12 cellular contexts compared by ENCODE assay signal in genomic region chr12:130754234-130755001, GRCh38. TPM values are rescaled to one million over a fixed set of nuclear protein-coding genes. Genes with fewer than 3 reads are reported as not detected.
DNase-seq lines count a peak whose midpoint lies in the region; ATAC-seq and TF ChIP-seq lines count a peak whose summit lies in the region.
"Had no signal": no experiment of that assay in that cellular context is flagged by ENCODE, and none has a peak within 500 bp of the region (broad histone marks: within the 10 kb centered on the region; RNA-seq: fewer than 3 reads in every experiment).

No MANE protein-coding gene starts in this region.

- H3K4me1 Mint-ChIP-seq in CD8-positive, alpha-beta T cell (ENCODE audit: low read depth): peaks cover 9% of the 10 kb centered on the region
- no peaks in the 10 kb centered on the region for H3K4me1 Mint-ChIP-seq in activated T-helper 1 cell treated with anti-CD3 and anti-CD28 coated beads, Interleukin-12 subunit alpha, Interleukin-12 subunit beta, Interleukin-2, Interleukin-4 antibody, amounts not matched to agents 30 ng/mL and 10 ng/mL and 1 ng/mL, durations not matched to agents 14 hours and 24 hours and 36 hours (ENCODE audit: low read depth)
- peaks cover 5 to 12% (median 8%) of the 10 kb centered on the region in 4 donors for H3K4me1 Mint-ChIP-seq in naive thymus-derived CD8-positive, alpha-beta T cell

- H3K36me3 Mint-ChIP-seq in CD8-positive, alpha-beta T cell: peaks cover 7% of the 10 kb centered on the region
- no peaks in the 10 kb centered on the region for H3K36me3 Mint-ChIP-seq in activated T-helper 1 cell treated with anti-CD3 and anti-CD28 coated beads, Interleukin-12 subunit alpha, Interleukin-12 subunit beta, Interleukin-2, Interleukin-4 antibody, amounts not matched to agents 30 ng/mL and 10 ng/mL and 1 ng/mL, durations not matched to agents 14 hours and 24 hours and 36 hours (ENCODE audit: low read depth)
- H3K36me3 Mint-ChIP-seq in naive thymus-derived CD8-positive, alpha-beta T cell: peaks cover 0 to 11% (median 7%) of the 10 kb centered on the region in 3 donors

- CTCF ChIA-PET in CD8-positive, alpha-beta T cell (lab: Charles Lee): interaction anchor here (1.2 to 1.6 kb wide), 2 partner anchors 9 to 378 kb away, joined by 4 to 5 read pairs; no protein-coding TSS in a partner anchor

- no peaks in the 10 kb centered on the region for H3K27me3 Mint-ChIP-seq in CD8-positive, alpha-beta T cell (ENCODE audit: low read depth)
- peaks cover 2% of the 10 kb centered on the region for H3K27me3 Mint-ChIP-seq in activated T-helper 1 cell treated with anti-CD3 and anti-CD28 coated beads, Interleukin-12 subunit alpha, Interleukin-12 subunit beta, Interleukin-2, Interleukin-4 antibody, amounts not matched to agents 30 ng/mL and 10 ng/mL and 1 ng/mL, durations not matched to agents 14 hours and 24 hours and 36 hours (ENCODE audit: insufficient read depth)
- peaks cover 0 to 3% (median 0%) of the 10 kb centered on the region in 5 donors for H3K27me3 Mint-ChIP-seq in naive thymus-derived CD8-positive, alpha-beta T cell

- WGBS in esophagus muscularis mucosa: 82% methylated on average over 3 of the region's 3 CpGs

- intact Hi-C loops in CD8-positive, alpha-beta T cell (cut with DNase I, micrococcal nuclease): no loop called here
- intact Hi-C loops in activated T-helper 1 cell treated with anti-CD3 and anti-CD28 coated beads, Interleukin-12 subunit alpha, Interleukin-12 subunit beta, Interleukin-2, Interleukin-4 antibody, amounts not matched to agents 30 ng/mL and 10 ng/mL and 1 ng/mL, durations not matched to agents 14 hours and 24 hours and 36 hours (cut with micrococcal nuclease): no loop called here
- intact Hi-C loops in esophagus muscularis mucosa (cut with DNase I): no loop called here

- H3K27me3 ChIP-seq in CD8-positive, alpha-beta T cell (ENCODE audit: insufficient read depth, low read length): no peaks in the 10 kb centered on the region
- peaks cover 0 to 43% (median 0%) of the 10 kb centered on the region in 4 donors for H3K27me3 ChIP-seq in esophagus muscularis mucosa
- H3K27me3 ChIP-seq: SJCRH30 had no signal

- H3K9me3 ChIP-seq in CD8-positive, alpha-beta T cell (ENCODE audit: low read length): peaks cover 5% of the 10 kb centered on the region
- H3K9me3 ChIP-seq in esophagus muscularis mucosa: no peaks in the 10 kb centered on the region
- H3K9me3 ChIP-seq: SJCRH30 had no signal

- peak in 1 of 7 experiments; percentile 54 for DNase-seq in CD8-positive, alpha-beta T cell
- DNase-seq in HT-29 (ENCODE audit: low spot score): peak; percentile 22
- DNase-seq in activated T-helper 1 cell treated with anti-CD3 and anti-CD28 coated beads, Interleukin-12 subunit alpha, Interleukin-12 subunit beta, Interleukin-2, Interleukin-4 antibody, amounts not matched to agents 30 ng/mL and 10 ng/mL and 1 ng/mL, durations not matched to agents 14 hours and 24 hours and 36 hours (ENCODE audit: low spot score): no peak
- peak in 3 of 10 donors; percentile 2 to 23 (median 22) for DNase-seq in naive thymus-derived CD8-positive, alpha-beta T cell
- no peak for DNase-seq in T1000 (lab: John Stamatoyannopoulos, UW)
- no peak for DNase-seq in esophagus muscularis mucosa (ENCODE audit: extremely low spot score)
- DNase-seq in DMS114 treated with DMSO at 0.1 percent for 48 hours (lab: John Stamatoyannopoulos, UW; ENCODE audit: unreplicated experiment): no peak
- DNase-seq: HCEC 1CT, SJCRH30 had no signal

- H3K36me3 ChIP-seq in CD8-positive, alpha-beta T cell (ENCODE audit: insufficient read depth, low read length): no peaks in the 10 kb centered on the region
- H3K36me3 ChIP-seq in esophagus muscularis mucosa: no peaks in the 10 kb centered on the region
- H3K36me3 ChIP-seq: SJCRH30 had no signal

- POLR2A ChIA-PET in CD8-positive, alpha-beta T cell (lab: Charles Lee): no interaction called here
- POLR2A ChIA-PET in naive thymus-derived CD8-positive, alpha-beta T cell (lab: Charles Lee): interaction anchor here (0.9 kb wide), 1 partner anchor 84 kb away, joined by 3 read pairs; no protein-coding TSS in a partner anchor

- peak overlapping the region; percentile 30 for H3K27ac ChIP-seq in CD8-positive, alpha-beta T cell (ENCODE audit: low read depth, low read length)
- no peak overlapping the region for H3K27ac ChIP-seq in esophagus muscularis mucosa (replicated peaks in 1 of 4)
- H3K27ac ChIP-seq: SJCRH30 had no signal

- H3K27ac Mint-ChIP-seq in CD8-positive, alpha-beta T cell: peak overlapping the region; percentile 84
- H3K27ac Mint-ChIP-seq in activated T-helper 1 cell treated with anti-CD3 and anti-CD28 coated beads, Interleukin-12 subunit alpha, Interleukin-12 subunit beta, Interleukin-2, Interleukin-4 antibody, amounts not matched to agents 30 ng/mL and 10 ng/mL and 1 ng/mL, durations not matched to agents 14 hours and 24 hours and 36 hours: peak overlapping the region; percentile 42
- H3K27ac Mint-ChIP-seq in naive thymus-derived CD8-positive, alpha-beta T cell: peak overlapping the region; percentile 88 to 96 (median 93)

- ATAC-seq in CD8-positive, alpha-beta T cell: no peak
- no peak for ATAC-seq in naive thymus-derived CD8-positive, alpha-beta T cell

- H3K4me3 Mint-ChIP-seq in CD8-positive, alpha-beta T cell: peak overlapping the region; percentile 58
- no peak overlapping the region for H3K4me3 Mint-ChIP-seq in activated T-helper 1 cell treated with anti-CD3 and anti-CD28 coated beads, Interleukin-12 subunit alpha, Interleukin-12 subunit beta, Interleukin-2, Interleukin-4 antibody, amounts not matched to agents 30 ng/mL and 10 ng/mL and 1 ng/mL, durations not matched to agents 14 hours and 24 hours and 36 hours
- peak overlapping the region; percentile 16 to 82 (median 66) for H3K4me3 Mint-ChIP-seq in naive thymus-derived CD8-positive, alpha-beta T cell

- no peak for TF ChIP-seq CTCF in CD8-positive, alpha-beta T cell (IDR thresholded peaks at IDR 0.05)
- TF ChIP-seq CTCF in esophagus muscularis mucosa (IDR thresholded peaks at IDR 0.05): no peak

- TF ChIP-seq EP300 in esophagus muscularis mucosa (IDR thresholded peaks at IDR 0.05): no peak

- peaks cover 10% of the 10 kb centered on the region for H3K9me3 Mint-ChIP-seq in CD8-positive, alpha-beta T cell
- peaks cover 8% of the 10 kb centered on the region for H3K9me3 Mint-ChIP-seq in activated T-helper 1 cell treated with anti-CD3 and anti-CD28 coated beads, Interleukin-12 subunit alpha, Interleukin-12 subunit beta, Interleukin-2, Interleukin-4 antibody, amounts not matched to agents 30 ng/mL and 10 ng/mL and 1 ng/mL, durations not matched to agents 14 hours and 24 hours and 36 hours
- peaks cover 5 to 24% (median 14%) of the 10 kb centered on the region in 9 donors for H3K9me3 Mint-ChIP-seq in naive thymus-derived CD8-positive, alpha-beta T cell

- no peak for TF ChIP-seq POLR2A in esophagus muscularis mucosa (IDR thresholded peaks at IDR 0.05; ENCODE audit: low read depth)

- H3K4me3 ChIP-seq in CD8-positive, alpha-beta T cell (ENCODE audit: low read depth, low read length): peak overlapping the region; percentile 28
- H3K4me3 ChIP-seq in esophagus muscularis mucosa: no peak overlapping the region
- H3K4me3 ChIP-seq: SJCRH30 had no signal

- H3K4me1 ChIP-seq in CD8-positive, alpha-beta T cell (ENCODE audit: insufficient read depth, low read length): peaks cover 11% of the 10 kb centered on the region
- no peaks in the 10 kb centered on the region for H3K4me1 ChIP-seq in esophagus muscularis mucosa
- H3K4me1 ChIP-seq: SJCRH30 had no signal

RNA-seq across cellular contexts. Expression of gene RIMBP2, which starts 38.3 kb away (rescaled TPM):
- not detected for total RNA-seq in CD8-positive, alpha-beta T cell
- 0.34 and 0.97 TPM in 2 replicates for total RNA-seq in HT-29 (2014; rRNA removed; shearing (Covaris generic))
- 0.29 TPM in 1 of 2 replicates, not detected in the other for total RNA-seq in activated T-helper 1 cell treated with anti-CD3 and anti-CD28 coated beads, Interleukin-12 subunit alpha, Interleukin-12 subunit beta, Interleukin-2, Interleukin-4 antibody, amounts not matched to agents 30 ng/mL and 10 ng/mL and 1 ng/mL, durations not matched to agents 14 hours and 24 hours and 36 hours
- total RNA-seq in naive thymus-derived CD8-positive, alpha-beta T cell: not detected
- polyA plus RNA-seq in naive thymus-derived CD8-positive, alpha-beta T cell: not detected
- total RNA-seq in esophagus muscularis mucosa: 1 to 10 TPM in 3 of 4 donors, under 1 TPM in 1; 0.83 to 1.8 (median 1.4) TPM
- total RNA-seq: dermis microvascular lymphatic vessel endothelial cell, LHCN-M2, osteoblast, SJCRH30 had no signal

Comparison
In these comparisons a context has a peak if more than half of its experiments do, and no peak if none do; other contexts are left out.
1. H3K27ac Mint-ChIP-seq: peak in every context shown above with its lines; median percentile 93 in naive thymus-derived CD8-positive, alpha-beta T cell; 84 in CD8-positive, alpha-beta T cell; 42 in activated T-helper 1 cell treated with anti-CD3 and anti-CD28 coated beads, Interleukin-12 subunit alpha, Interleukin-12 subunit beta, Interleukin-2, Interleukin-4 antibody, amounts not matched to agents 30 ng/mL and 10 ng/mL and 1 ng/mL, durations not matched to agents 14 hours and 24 hours and 36 hours.